ENCODE assay signal across 8 cellular contexts in the genomic region with DNA sequence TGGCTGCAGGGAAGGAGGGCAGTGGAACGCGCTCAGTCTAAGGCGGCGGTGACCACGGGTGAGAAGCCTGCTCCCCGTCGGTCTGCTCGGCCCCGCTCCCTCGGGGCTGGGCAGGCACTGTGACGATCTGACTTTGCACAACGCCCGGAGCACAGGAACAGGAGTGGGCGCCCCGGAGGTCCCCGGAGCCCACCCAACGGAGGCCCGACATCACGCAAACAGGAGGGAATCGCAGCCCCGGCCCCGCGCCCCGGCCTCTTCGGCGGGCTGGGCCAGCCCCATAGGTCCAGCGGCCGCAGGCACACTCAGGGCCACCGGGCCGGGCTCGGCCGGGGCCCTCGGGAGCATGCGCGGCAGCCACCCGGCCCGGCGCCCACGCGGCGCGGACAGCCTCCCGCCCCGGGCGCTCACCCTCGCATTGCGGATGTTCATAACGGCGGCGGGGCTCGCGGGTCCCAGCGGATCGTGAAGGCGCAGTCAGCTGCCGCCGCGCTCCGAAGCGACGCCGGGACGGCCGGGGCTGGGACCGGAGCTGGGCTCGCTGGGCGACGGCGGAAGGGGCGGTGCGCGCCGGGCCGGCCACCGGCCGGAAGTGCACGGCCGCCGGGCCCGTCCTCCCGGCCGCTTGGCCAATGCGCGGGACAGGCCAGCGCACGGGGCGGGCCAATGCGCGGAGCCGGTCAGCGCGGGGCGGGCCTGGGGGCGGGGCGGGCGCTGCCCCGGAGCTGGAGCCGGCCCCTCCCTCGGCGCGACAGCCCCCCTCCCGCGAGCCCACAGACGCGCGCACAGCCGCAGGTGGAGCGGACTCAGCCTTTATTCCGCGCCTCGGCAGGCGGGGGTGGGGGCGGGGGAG. TPM values are rescaled to one million over a fixed set of nuclear protein-coding genes. Genes with fewer than 3 reads are reported as not detected.
DNase-seq lines count a peak whose midpoint lies in the region; ATAC-seq lines count a peak whose summit lies in the region.

Gene NAA10 (minus strand): TSS at position 565 of the 853 bp plus-strand sequence. CDS start 133 bp downstream, at position 432.

- H2BK5ac ChIP-seq in mesendoderm (ENCODE audit: low read length), result no peak within 1 kb of the TSS

- no peak within 1 kb of the TSS for H2BK15ac ChIP-seq in mesendoderm (replicated peaks; ENCODE audit: low read depth)

- H3K4me2 ChIP-seq in mesendoderm (ENCODE audit: low read length), result peak within 1 kb of the TSS; percentile 61

- WGBS in mesendoderm (ENCODE audit: extremely low coverage, insufficient coverage, low lambda C conversion rate), result no CpG with 5 or more reads among the region's 113 CpGs

- peak within 1 kb of the TSS; percentile 65 for H3K4me3 ChIP-seq in mesendoderm (ENCODE audit: low read length)

- H3K56ac ChIP-seq in mesendoderm (ENCODE audit: low read length), result peak within 1 kb of the TSS; percentile 86

- peak within 1 kb of the TSS; percentile 67 for H2BK120ac ChIP-seq in mesendoderm (ENCODE audit: low read depth, low read length)

- H3K27me3 Mint-ChIP-seq in stimulated activated memory B cell treated with anti-CD40 and anti-IgM and Interleukin-4, amounts not matched to agents 10 μg/mL and 1 μg/mL and 100 μg/mL, for 72 hours, result no peaks in the 10 kb centered on the region

- ATAC-seq in GM19043 (IDR thresholded peaks at IDR 0.05; ENCODE audit: low read depth, unreplicated experiment), result peak; percentile 76
- peak; percentile 87 for ATAC-seq in HG03175 (IDR thresholded peaks at IDR 0.05; ENCODE audit: unreplicated experiment)
- ATAC-seq in stimulated activated memory B cell treated with anti-CD40 and anti-IgM and Interleukin-4, amounts not matched to agents 10 μg/mL and 1 μg/mL and 100 μg/mL, for 72 hours, result peak; percentile 97

- no peak within 1 kb of the TSS for H4K8ac ChIP-seq in mesendoderm (ENCODE audit: low read depth, low read length)

- H2AK5ac ChIP-seq in mesendoderm (ENCODE audit: low read length), result no peak within 1 kb of the TSS

- peaks cover 10% of the 10 kb centered on the region for H3K79me2 ChIP-seq in mesendoderm (ENCODE audit: control insufficient read depth, insufficient read depth, low read length)

- no peak within 1 kb of the TSS for H3K23ac ChIP-seq in mesendoderm (ENCODE audit: low read length)

- H3K4me1 ChIP-seq in mesendoderm (ENCODE audit: control insufficient read depth, low read depth, low read length), result no peaks in the 10 kb centered on the region

- no peaks in the 10 kb centered on the region for H3K9me3 Mint-ChIP-seq in stimulated activated memory B cell treated with anti-CD40 and anti-IgM and Interleukin-4, amounts not matched to agents 10 μg/mL and 1 μg/mL and 100 μg/mL, for 72 hours

- peaks cover 9% of the 10 kb centered on the region for H3K36me3 Mint-ChIP-seq in stimulated activated memory B cell treated with anti-CD40 and anti-IgM and Interleukin-4, amounts not matched to agents 10 μg/mL and 1 μg/mL and 100 μg/mL, for 72 hours

- in situ Hi-C loops in endometrial microvascular endothelial cells (cut with HindIII; ENCODE audit: inconsistent ontology term, low pct_unique_long_range_greater_than_20kb, low sequenced_read_pairs), result no loop called here

- H3K27ac ChIP-seq in mesendoderm (ENCODE audit: low read depth, low read length), result no peak within 1 kb of the TSS

- H3K79me1 ChIP-seq in mesendoderm (ENCODE audit: low read length), result no peaks in the 10 kb centered on the region

- peak within 1 kb of the TSS; percentile 73 for H3K18ac ChIP-seq in mesendoderm (ENCODE audit: low read length)

- peak within 1 kb of the TSS; percentile 87 for H3K9ac ChIP-seq in mesendoderm (ENCODE audit: low read length)

- H3K27me3 ChIP-seq in mesendoderm (ENCODE audit: insufficient read depth, low read length, poor library complexity), result no peaks in the 10 kb centered on the region

- no peak within 1 kb of the TSS for H3K4ac ChIP-seq in mesendoderm (ENCODE audit: low read depth, low read length)

- H3K36me3 ChIP-seq in mesendoderm (ENCODE audit: control insufficient read depth, insufficient read depth, low read length), result no peaks in the 10 kb centered on the region

- H4K5ac ChIP-seq in mesendoderm (ENCODE audit: low read length), result no peak within 1 kb of the TSS

- peak in 10 of 14 donors; percentile 19 to 84 (median 40) for DNase-seq in C1 segment of cervical spinal cord (lab: John Stamatoyannopoulos, UW)
- DNase-seq in NCI-H526 treated with DMSO at 0.1 percent for 48 hours (lab: John Stamatoyannopoulos, UW), result peak; percentile 44
- DNase-seq in activated CD8-positive, alpha-beta memory T cell treated with anti-CD3 and anti-CD28 coated beads for 24 hours, result peak; percentile 85
- peak; percentile 73 for DNase-seq in mesendoderm

- peaks cover 22% of the 10 kb centered on the region for H3K4me1 Mint-ChIP-seq in stimulated activated memory B cell treated with anti-CD40 and anti-IgM and Interleukin-4, amounts not matched to agents 10 μg/mL and 1 μg/mL and 100 μg/mL, for 72 hours

- peak within 1 kb of the TSS; percentile 82 for H3K4me3 Mint-ChIP-seq in stimulated activated memory B cell treated with anti-CD40 and anti-IgM and Interleukin-4, amounts not matched to agents 10 μg/mL and 1 μg/mL and 100 μg/mL, for 72 hours

- peak within 1 kb of the TSS; percentile 64 for H3K27ac Mint-ChIP-seq in stimulated activated memory B cell treated with anti-CD40 and anti-IgM and Interleukin-4, amounts not matched to agents 10 μg/mL and 1 μg/mL and 100 μg/mL, for 72 hours

RNA-seq across cellular contexts. Expression of gene NAA10, which starts in this region (rescaled TPM):
- 216 TPM for total RNA-seq in endometrial microvascular endothelial cells (ENCODE audit: inconsistent ontology term)
- 120 TPM for polyA plus RNA-seq in mesendoderm (2013, experiment 1 of 2)
- polyA plus RNA-seq in mesendoderm (2013, experiment 2 of 2), result 121 TPM
